ENCODE assay signal across 1 cellular context in the genomic region with DNA sequence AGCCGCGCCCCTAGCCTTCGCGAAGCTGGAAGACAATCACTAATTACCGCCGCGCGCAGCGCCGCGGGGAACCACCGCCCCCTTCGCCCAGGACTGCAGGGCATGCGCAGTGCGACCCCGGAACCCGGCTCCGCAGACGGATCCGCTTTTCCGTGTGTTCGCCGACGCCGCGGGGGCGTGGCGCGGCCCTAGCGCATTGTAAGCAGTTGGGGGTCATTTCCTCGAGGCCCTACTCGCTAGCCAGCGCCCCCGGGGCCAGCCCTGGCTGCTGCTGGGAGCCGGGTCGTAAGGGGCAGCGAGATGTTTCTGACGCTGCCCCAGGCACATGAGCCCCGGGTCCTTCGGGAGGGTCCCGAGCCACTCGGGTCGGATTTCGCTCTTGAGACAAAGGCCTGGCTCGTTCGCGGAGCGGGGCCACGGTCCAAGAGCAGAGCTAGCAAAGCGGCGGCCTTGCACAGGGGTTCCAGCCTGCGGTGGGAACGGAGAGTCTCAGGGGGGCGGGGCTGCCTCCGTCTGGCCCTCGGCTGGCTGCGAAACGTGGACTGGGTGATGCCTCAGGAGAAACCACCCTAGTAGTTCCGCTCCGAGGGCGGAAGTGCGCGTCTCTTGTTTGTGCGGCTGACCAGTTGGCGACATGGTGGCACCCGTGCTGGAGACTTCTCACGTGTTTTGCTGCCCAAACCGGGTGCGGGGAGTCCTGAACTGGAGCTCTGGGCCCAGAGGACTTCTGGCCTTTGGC.
TF ChIP-seq lines count a peak whose summit lies in the region.

TSS of gene ELP2 (plus strand) at position 600 of the 739 bp plus-strand sequence. CDS start at position 635, 35 bp downstream.
TSS of gene SLC39A6 (minus strand) at position 41 of the 739 bp plus-strand sequence. CDS start 2,333 bp downstream, outside the sequence.

TF ChIP-seq in HepG2, 621 proteins besides CTCF, POLR2A, EP300 and RAD21 (continues in another document):
- TF ChIP-seq MLXIP (CRISPR knock-in tag; IDR thresholded peaks at IDR 0.05; ENCODE audit: borderline replicate concordance) (no peak), KAT8 (CRISPR knock-in tag; IDR thresholded peaks at IDR 0.05) (peak; percentile 87), ZNF598 (CRISPR knock-in tag; IDR thresholded peaks at IDR 0.05; ENCODE audit: borderline replicate concordance) (peak; percentile 80; the same call in 1 of the 2 replicates), TRIM24 (CRISPR knock-in tag; IDR thresholded peaks at IDR 0.05) (no peak), ZNF331 (CRISPR knock-in tag; IDR thresholded peaks at IDR 0.05) (peak; percentile 64; the same call in 1 of the 2 replicates), AGO1 (IDR thresholded peaks at IDR 0.05; ENCODE audit: low read depth, low read length, poor library complexity, severe bottlenecking) (peak; percentile 69), GMEB2 (CRISPR knock-in tag; IDR thresholded peaks at IDR 0.05; ENCODE audit: low read depth) (no peak), RORA (CRISPR knock-in tag; IDR thresholded peaks at IDR 0.05) (no peak), SOX6 (IDR thresholded peaks at IDR 0.05) (no peak), SOX6 (CRISPR knock-in tag; IDR thresholded peaks at IDR 0.05) (peak; percentile 63), ATF3 (CRISPR knock-in tag; IDR thresholded peaks at IDR 0.05) (peak; percentile 27), PAX8 (CRISPR knock-in tag; IDR thresholded peaks at IDR 0.05; ENCODE audit: borderline replicate concordance) (peak; percentile 93; the same call in 1 of the 2 replicates), ZNF761 (CRISPR knock-in tag; conservative IDR thresholded peaks at IDR 0.05) (no peak), ZNF256 (CRISPR knock-in tag; conservative IDR thresholded peaks at IDR 0.05) (0 out of 2 replicates have a peak, but pooled peaks have one; percentile 27), ZNF710 (CRISPR knock-in tag; IDR thresholded peaks at IDR 0.05; ENCODE audit: borderline replicate concordance) (peak; percentile 59), ZNF768 (CRISPR knock-in tag; IDR thresholded peaks at IDR 0.05) (no peak; the same call in 1 of the 2 replicates), KDM6A (CRISPR knock-in tag; IDR thresholded peaks at IDR 0.05; ENCODE audit: low read depth) (no peak), SYNCRIP (IDR thresholded peaks at IDR 0.05; ENCODE audit: insufficient read depth, low read depth, low read length) (no peak), THAP11 (CRISPR knock-in tag; IDR thresholded peaks at IDR 0.05) (peak; percentile 85), ZNF441 (CRISPR knock-in tag; IDR thresholded peaks at IDR 0.05; ENCODE audit: borderline replicate concordance) (peak; percentile 48; the same call in 1 of the 2 replicates), HMG20B (CRISPR knock-in tag; conservative IDR thresholded peaks at IDR 0.05) (no peak), ZNF570 (CRISPR knock-in tag; IDR thresholded peaks at IDR 0.05; ENCODE audit: borderline replicate concordance) (no peak), NR2F1 (CRISPR knock-in tag; IDR thresholded peaks at IDR 0.05) (no peak; a peak in 1 of 4 replicates), ZNF354B (CRISPR knock-in tag; IDR thresholded peaks at IDR 0.05) (no peak), ZNF580 (CRISPR knock-in tag; IDR thresholded peaks at IDR 0.05; ENCODE audit: borderline replicate concordance, low read depth) (peak; percentile 54; the same call in 1 of the 2 replicates)
- TF ChIP-seq, protein P1, sequence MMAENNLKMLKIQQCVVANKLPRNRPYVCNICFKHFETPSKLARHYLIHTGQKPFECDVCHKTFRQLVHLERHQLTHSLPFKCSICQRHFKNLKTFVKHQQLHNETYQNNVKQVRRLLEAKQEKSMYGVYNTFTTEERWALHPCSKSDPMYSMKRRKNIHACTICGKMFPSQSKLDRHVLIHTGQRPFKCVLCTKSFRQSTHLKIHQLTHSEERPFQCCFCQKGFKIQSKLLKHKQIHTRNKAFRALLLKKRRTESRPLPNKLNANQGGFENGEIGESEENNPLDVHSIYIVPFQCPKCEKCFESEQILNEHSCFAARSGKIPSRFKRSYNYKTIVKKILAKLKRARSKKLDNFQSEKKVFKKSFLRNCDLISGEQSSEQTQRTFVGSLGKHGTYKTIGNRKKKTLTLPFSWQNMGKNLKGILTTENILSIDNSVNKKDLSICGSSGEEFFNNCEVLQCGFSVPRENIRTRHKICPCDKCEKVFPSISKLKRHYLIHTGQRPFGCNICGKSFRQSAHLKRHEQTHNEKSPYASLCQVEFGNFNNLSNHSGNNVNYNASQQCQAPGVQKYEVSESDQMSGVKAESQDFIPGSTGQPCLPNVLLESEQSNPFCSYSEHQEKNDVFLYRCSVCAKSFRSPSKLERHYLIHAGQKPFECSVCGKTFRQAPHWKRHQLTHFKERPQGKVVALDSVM (CRISPR knock-in tag; IDR thresholded peaks at IDR 0.05) = peak; percentile 67
- TF ChIP-seq, protein P2, sequence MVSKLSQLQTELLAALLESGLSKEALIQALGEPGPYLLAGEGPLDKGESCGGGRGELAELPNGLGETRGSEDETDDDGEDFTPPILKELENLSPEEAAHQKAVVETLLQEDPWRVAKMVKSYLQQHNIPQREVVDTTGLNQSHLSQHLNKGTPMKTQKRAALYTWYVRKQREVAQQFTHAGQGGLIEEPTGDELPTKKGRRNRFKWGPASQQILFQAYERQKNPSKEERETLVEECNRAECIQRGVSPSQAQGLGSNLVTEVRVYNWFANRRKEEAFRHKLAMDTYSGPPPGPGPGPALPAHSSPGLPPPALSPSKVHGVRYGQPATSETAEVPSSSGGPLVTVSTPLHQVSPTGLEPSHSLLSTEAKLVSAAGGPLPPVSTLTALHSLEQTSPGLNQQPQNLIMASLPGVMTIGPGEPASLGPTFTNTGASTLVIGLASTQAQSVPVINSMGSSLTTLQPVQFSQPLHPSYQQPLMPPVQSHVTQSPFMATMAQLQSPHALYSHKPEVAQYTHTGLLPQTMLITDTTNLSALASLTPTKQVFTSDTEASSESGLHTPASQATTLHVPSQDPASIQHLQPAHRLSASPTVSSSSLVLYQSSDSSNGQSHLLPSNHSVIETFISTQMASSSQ (IDR thresholded peaks at IDR 0.05; ENCODE audit: low read depth) = no peak
- TF ChIP-seq, protein P2 (CRISPR knock-in tag; IDR thresholded peaks at IDR 0.05; ENCODE audit: borderline replicate concordance) = peak; percentile 61
- TF ChIP-seq, protein P3, sequence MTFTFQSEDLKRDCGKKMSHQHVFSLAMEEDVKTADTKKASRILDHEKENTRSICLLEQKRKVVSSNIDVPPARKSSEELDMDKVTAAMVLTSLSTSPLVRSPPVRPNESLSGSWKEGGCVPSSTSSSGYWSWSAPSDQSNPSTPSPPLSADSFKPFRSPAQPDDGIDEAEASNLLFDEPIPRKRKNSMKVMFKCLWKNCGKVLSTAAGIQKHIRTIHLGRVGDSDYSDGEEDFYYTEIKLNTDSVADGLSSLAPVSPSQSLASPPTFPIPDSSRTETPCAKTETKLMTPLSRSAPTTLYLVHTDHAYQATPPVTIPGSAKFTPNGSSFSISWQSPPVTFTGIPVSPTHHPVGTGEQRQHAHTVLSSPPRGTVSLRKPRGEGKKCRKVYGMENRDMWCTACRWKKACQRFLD (CRISPR knock-in tag; IDR thresholded peaks at IDR 0.05; ENCODE audit: borderline replicate concordance) = 0 out of 2 replicates have a peak, but pooled peaks have one; percentile 44
- TF ChIP-seq, protein P4, sequence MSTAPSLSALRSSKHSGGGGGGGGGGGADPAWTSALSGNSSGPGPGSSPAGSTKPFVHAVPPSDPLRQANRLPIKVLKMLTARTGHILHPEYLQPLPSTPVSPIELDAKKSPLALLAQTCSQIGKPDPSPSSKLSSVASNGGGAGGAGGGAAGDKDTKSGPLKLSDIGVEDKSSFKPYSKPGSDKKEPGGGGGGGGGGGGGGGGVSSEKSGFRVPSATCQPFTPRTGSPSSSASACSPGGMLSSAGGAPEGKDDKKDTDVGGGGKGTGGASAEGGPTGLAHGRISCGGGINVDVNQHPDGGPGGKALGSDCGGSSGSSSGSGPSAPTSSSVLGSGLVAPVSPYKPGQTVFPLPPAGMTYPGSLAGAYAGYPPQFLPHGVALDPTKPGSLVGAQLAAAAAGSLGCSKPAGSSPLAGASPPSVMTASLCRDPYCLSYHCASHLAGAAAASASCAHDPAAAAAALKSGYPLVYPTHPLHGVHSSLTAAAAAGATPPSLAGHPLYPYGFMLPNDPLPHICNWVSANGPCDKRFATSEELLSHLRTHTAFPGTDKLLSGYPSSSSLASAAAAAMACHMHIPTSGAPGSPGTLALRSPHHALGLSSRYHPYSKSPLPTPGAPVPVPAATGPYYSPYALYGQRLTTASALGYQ (CRISPR knock-in tag; IDR thresholded peaks at IDR 0.05) = peak; percentile 80
- TF ChIP-seq, protein P5, sequence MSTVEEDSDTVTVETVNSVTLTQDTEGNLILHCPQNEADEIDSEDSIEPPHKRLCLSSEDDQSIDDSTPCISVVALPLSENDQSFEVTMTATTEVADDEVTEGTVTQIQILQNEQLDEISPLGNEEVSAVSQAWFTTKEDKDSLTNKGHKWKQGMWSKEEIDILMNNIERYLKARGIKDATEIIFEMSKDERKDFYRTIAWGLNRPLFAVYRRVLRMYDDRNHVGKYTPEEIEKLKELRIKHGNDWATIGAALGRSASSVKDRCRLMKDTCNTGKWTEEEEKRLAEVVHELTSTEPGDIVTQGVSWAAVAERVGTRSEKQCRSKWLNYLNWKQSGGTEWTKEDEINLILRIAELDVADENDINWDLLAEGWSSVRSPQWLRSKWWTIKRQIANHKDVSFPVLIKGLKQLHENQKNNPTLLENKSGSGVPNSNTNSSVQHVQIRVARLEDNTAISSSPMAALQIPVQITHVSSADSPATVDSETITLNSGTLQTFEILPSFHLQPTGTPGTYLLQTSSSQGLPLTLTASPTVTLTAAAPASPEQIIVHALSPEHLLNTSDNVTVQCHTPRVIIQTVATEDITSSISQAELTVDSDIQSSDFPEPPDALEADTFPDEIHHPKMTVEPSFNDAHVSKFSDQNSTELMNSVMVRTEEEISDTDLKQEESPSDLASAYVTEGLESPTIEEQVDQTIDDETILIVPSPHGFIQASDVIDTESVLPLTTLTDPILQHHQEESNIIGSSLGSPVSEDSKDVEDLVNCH (CRISPR knock-in tag; IDR thresholded peaks at IDR 0.05) = no peak
- TF ChIP-seq, protein P6, sequence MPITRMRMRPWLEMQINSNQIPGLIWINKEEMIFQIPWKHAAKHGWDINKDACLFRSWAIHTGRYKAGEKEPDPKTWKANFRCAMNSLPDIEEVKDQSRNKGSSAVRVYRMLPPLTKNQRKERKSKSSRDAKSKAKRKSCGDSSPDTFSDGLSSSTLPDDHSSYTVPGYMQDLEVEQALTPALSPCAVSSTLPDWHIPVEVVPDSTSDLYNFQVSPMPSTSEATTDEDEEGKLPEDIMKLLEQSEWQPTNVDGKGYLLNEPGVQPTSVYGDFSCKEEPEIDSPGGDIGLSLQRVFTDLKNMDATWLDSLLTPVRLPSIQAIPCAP (CRISPR knock-in tag; IDR thresholded peaks at IDR 0.05; ENCODE audit: low read depth) = no peak
